8 cellular contexts compared by ENCODE assay signal in the genomic region with DNA sequence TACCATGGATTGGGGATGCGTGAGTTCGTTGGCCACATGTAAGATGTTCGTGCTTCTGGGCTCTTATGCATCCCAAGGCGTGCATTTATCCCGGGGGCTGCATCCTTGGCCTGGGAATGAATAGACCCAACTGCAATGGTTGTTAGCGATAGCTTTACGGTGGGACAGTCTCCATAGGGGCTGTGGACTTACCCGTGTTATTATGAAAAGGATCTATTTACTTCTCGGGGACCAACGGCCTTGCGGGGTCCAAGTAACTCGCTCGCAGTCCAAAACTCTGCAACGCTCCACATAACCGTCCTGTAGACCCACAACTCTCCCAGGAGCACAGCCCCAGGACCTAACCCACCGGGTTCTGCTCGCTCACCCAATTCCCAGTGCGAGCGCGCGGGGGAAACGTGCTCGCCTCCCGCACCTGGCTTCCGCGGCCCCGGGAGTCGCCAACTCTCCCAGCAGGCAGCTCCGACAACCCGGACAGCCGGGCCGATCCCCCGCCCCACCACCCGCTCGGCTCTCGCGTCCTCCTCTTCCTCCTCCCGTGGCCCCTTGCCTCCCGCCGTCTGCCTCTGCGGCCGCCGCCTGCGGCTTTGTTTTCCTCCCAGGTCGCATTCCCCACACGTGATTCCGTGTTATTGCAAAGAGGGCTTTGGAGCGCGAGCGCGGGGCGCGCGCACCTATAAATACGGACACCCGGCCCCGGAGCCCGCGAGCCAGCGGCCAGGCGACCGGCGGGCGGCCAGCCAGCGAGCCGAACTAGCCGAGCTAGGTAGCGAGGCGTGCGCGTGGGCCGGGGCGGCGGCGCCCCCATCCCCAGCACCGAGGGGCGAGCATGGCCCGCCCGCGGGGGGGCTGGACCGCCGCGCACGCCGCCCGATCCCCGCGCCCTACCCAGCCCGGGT. TPM values are rescaled to one million over a fixed set of nuclear protein-coding genes. Genes with fewer than 3 reads are reported as not detected.
DNase-seq lines count a peak whose midpoint lies in the region; ATAC-seq, FAIRE-seq and TF ChIP-seq lines count a peak whose summit lies in the region.

A gene with protein sequence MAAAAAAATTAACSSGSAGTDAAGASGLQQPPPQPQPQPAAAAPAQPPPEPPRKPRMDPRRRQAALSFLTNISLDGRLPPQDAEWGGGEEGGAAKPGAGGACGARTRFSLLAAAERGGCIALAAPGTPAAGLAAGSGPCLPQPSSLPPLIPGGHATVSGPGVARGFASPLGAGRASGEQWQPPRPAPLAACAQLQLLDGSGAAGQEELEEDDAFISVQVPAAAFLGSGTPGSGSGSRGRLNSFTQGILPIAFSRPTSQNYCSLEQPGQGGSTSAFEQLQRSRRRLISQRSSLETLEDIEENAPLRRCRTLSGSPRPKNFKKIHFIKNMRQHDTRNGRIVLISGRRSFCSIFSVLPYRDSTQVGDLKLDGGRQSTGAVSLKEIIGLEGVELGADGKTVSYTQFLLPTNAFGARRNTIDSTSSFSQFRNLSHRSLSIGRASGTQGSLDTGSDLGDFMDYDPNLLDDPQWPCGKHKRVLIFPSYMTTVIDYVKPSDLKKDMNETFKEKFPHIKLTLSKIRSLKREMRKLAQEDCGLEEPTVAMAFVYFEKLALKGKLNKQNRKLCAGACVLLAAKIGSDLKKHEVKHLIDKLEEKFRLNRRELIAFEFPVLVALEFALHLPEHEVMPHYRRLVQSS (plus strand): TSS at position 706 of the 899 bp plus-strand sequence. CDS start 278 bp downstream, outside the sequence.

- H3K4me1 ChIP-seq in HepG2 (ENCODE audit: insufficient read depth, low read length): peaks cover 65% of the 10 kb centered on the region

- H3K4me3 ChIP-seq in coronary artery: peak within 1 kb of the TSS; percentile 94
- peak within 1 kb of the TSS; percentile 68 to 91 (median 83) for H3K4me3 ChIP-seq in HepG2 (replicated peaks in 1 of 3; ENCODE audit: insufficient read depth in 1 of 3, low read depth in 2 of 3, low read length in 3 of 3)

- H3K9ac ChIP-seq in HepG2 (ENCODE audit: insufficient read depth, low read depth, low read length): peak within 1 kb of the TSS; percentile 86

- ATAC-seq in CD4-positive, alpha-beta T cell (ENCODE audit: poor library complexity): peak; percentile 8
- ATAC-seq in HepG2 (peak; percentile 33), HG02973 (IDR thresholded peaks at IDR 0.05; ENCODE audit: unreplicated experiment) (no peak)

- peak in 1 of 2 experiments; percentile 58; a peak in 2 of 4 replicates for TF ChIP-seq POLR2A in HepG2 (IDR thresholded peaks at IDR 0.05; ENCODE audit: insufficient read depth in 1 of 2, low read depth in 2 of 2, low read length in 2 of 2)

- TF ChIP-seq EP300 in HepG2 (IDR thresholded peaks at IDR 0.05; ENCODE audit: low read depth in 2 of 2, low read length in 2 of 2) (peak in 1 of 2 experiments; percentile 28; a peak in 1 of 4 replicates), HepG2 (CRISPR knock-in tag; IDR thresholded peaks at IDR 0.05; ENCODE audit: borderline replicate concordance) (0 out of 2 replicates have a peak, but pooled peaks have one; percentile 19)

- H3K79me2 ChIP-seq in HepG2 (ENCODE audit: insufficient read depth, low read length): peaks cover 45% of the 10 kb centered on the region

- no peaks in the 10 kb centered on the region for H3K9me3 ChIP-seq in CD4-positive, alpha-beta T cell (ENCODE audit: control insufficient read depth, low read length)
- no peaks in the 10 kb centered on the region for H3K9me3 ChIP-seq in HepG2 (ENCODE audit: low read length)

- CTCF ChIA-PET in CD4-positive, alpha-beta T cell (lab: Charles Lee): no interaction called here
- CTCF ChIA-PET in HepG2 (lab: Yijun Ruan, JAX; ENCODE audit: low intra/inter-chr PET ratio, low total read pairs): interaction anchor here (0.8 kb wide), 1 partner anchor 277 kb away, joined by 3 read pairs; no protein-coding TSS in a partner anchor

- H4K20me1 ChIP-seq in HepG2 (ENCODE audit: insufficient read depth, low read length): no peaks in the 10 kb centered on the region

- peak; percentile 53 for FAIRE-seq in GM19239 (lab: Jason Lieb, UNC)
- no peak for FAIRE-seq in HepG2 (lab: Jason Lieb, UNC)

- no peaks in the 10 kb centered on the region for H3K9me3 Mint-ChIP-seq in CD4-positive, alpha-beta T cell
- no peaks in the 10 kb centered on the region for H3K9me3 Mint-ChIP-seq in T-helper 2 cell treated with Interferon-gamma antibody and Interleukin-4, amounts not matched to agents 5 μg/mL and 100 μg/mL, for 36 hours

- peaks cover 44% of the 10 kb centered on the region for H3K27me3 ChIP-seq in CD4-positive, alpha-beta T cell (ENCODE audit: control insufficient read depth, insufficient read depth, low read length)
- no peaks in the 10 kb centered on the region; a peak in 1 of 5 replicates for H3K27me3 ChIP-seq in HepG2 (ENCODE audit: control insufficient read depth in 1 of 2, insufficient read depth in 2 of 2, low read length in 2 of 2)

- TSS peak; percentile 84 for BruUV-seq in HepG2 (replicated peaks; lab: Mats Ljungman, UMichigan)

- DNase-seq in CD4-positive, alpha-beta T cell: peak in 3 of 10 experiments; percentile 13 to 38 (median 16)
- DNase-seq in GM19239 (ENCODE audit: insufficient read length, low spot score): peak; percentile 43
- peak; percentile 74 for DNase-seq in KBM-7
- DNase-seq in T-helper 2 cell treated with Interferon-gamma antibody and Interleukin-4, amounts not matched to agents 5 μg/mL and 100 μg/mL, for 36 hours (ENCODE audit: low spot score): peak; percentile 36
- no peak for DNase-seq in coronary artery (ENCODE audit: low spot score)
- DNase-seq in HepG2 (ENCODE audit: low spot score): peak; percentile 74
- DNase-seq in stimulated activated CD4-positive, alpha-beta T cell treated with anti-CD3 and anti-CD28 coated beads, Interleukin-4, amount 100 ng/mL, for 24 hours: peak; percentile 17

- WGBS in HepG2 (ENCODE audit: low lambda C conversion rate): under 1% methylated on average over 33 of the region's 89 CpGs

- peak within 1 kb of the TSS; percentile 80 for H3K4me3 Mint-ChIP-seq in CD4-positive, alpha-beta T cell
- H3K4me3 Mint-ChIP-seq in T-helper 2 cell treated with Interferon-gamma antibody and Interleukin-4, amounts not matched to agents 5 μg/mL and 100 μg/mL, for 36 hours: peak within 1 kb of the TSS; percentile 85

- H3K36me3 Mint-ChIP-seq in CD4-positive, alpha-beta T cell (ENCODE audit: low read depth): no peaks in the 10 kb centered on the region
- H3K36me3 Mint-ChIP-seq in T-helper 2 cell treated with Interferon-gamma antibody and Interleukin-4, amounts not matched to agents 5 μg/mL and 100 μg/mL, for 36 hours (ENCODE audit: low read depth): peaks cover 12% of the 10 kb centered on the region

- no peak within 1 kb of the TSS for H3K27ac ChIP-seq in CD4-positive, alpha-beta T cell (ENCODE audit: low read depth, low read length)
- peak within 1 kb of the TSS; percentile 69 to 96 for H3K27ac ChIP-seq in coronary artery
- H3K27ac ChIP-seq in HepG2 (ENCODE audit: extremely low read length, insufficient read depth, low read length): peak within 1 kb of the TSS; percentile 86

- TF ChIP-seq CTCF in CD4-positive, alpha-beta T cell (IDR thresholded peaks at IDR 0.05): no peak
- TF ChIP-seq CTCF in coronary artery (IDR thresholded peaks at IDR 0.05) (no peak), HepG2 (CRISPR knock-in tag; IDR thresholded peaks at IDR 0.05) (no peak)

- POLR2A ChIA-PET in CD4-positive, alpha-beta T cell (lab: Charles Lee): interaction anchor here (1.3 kb wide), 1 partner anchor 85 kb away, joined by 4 read pairs; no protein-coding TSS in a partner anchor
- POLR2A ChIA-PET in HepG2 (lab: Yijun Ruan, JAX): interaction anchor here (0.7 to 3.0 kb wide), 21 partner anchors 8 to 368 kb away, joined by 3 to 17 read pairs (median 5); a partner anchor contains a TSS

- peaks cover 23% of the 10 kb centered on the region for H3K4me1 Mint-ChIP-seq in CD4-positive, alpha-beta T cell (ENCODE audit: low read depth)
- peaks cover 36% of the 10 kb centered on the region for H3K4me1 Mint-ChIP-seq in T-helper 2 cell treated with Interferon-gamma antibody and Interleukin-4, amounts not matched to agents 5 μg/mL and 100 μg/mL, for 36 hours (ENCODE audit: low read depth)

- no peak within 1 kb of the TSS for H3K27ac Mint-ChIP-seq in CD4-positive, alpha-beta T cell
- H3K27ac Mint-ChIP-seq in T-helper 2 cell treated with Interferon-gamma antibody and Interleukin-4, amounts not matched to agents 5 μg/mL and 100 μg/mL, for 36 hours: peak within 1 kb of the TSS; percentile 56

- TF ChIP-seq RAD21 in HepG2 (CRISPR knock-in tag; IDR thresholded peaks at IDR 0.05): peak; percentile 15; the same call in 1 of the 2 replicates

- peaks cover 61% of the 10 kb centered on the region for H3K27me3 Mint-ChIP-seq in CD4-positive, alpha-beta T cell
- peaks cover 13% of the 10 kb centered on the region for H3K27me3 Mint-ChIP-seq in T-helper 2 cell treated with Interferon-gamma antibody and Interleukin-4, amounts not matched to agents 5 μg/mL and 100 μg/mL, for 36 hours (ENCODE audit: low read depth)

- no peaks in the 10 kb centered on the region for H3K36me3 ChIP-seq in HepG2 (replicated peaks in 1 of 2; ENCODE audit: control insufficient read depth in 1 of 2, insufficient read depth in 2 of 2, low read length in 2 of 2)

- H2AFZ ChIP-seq in HepG2 (ENCODE audit: low read length): no peak within 1 kb of the TSS

- in situ Hi-C loops in KBM-7 (cut with MboI; ENCODE audit: low pct_unique_long_range_greater_than_20kb, low sequenced_read_pairs): loop anchor here (25.0 kb wide), 1 partner anchor 227 kb away; no protein-coding TSS in a partner anchor
- in situ Hi-C loops in HepG2 (cut with HindIII; ENCODE audit: extremely low pct_ligation_motif_present, low pct_unique_long_range_greater_than_20kb): loop anchor here (10.0 kb wide), 1 partner anchor 240 kb away; no protein-coding TSS in a partner anchor

- intact Hi-C loops in CD4-positive, alpha-beta T cell (cut with DNase I, micrococcal nuclease): loop anchor here (5.0 to 10.0 kb wide), 9 partner anchors 60 to 677 kb away; a partner anchor contains a TSS
- intact Hi-C loops in HepG2 (cut with micrococcal nuclease; ENCODE audit: unreplicated experiment): loop anchor here (5.0 kb wide), 1 partner anchor 52 kb away; no protein-coding TSS in a partner anchor

- H3K4me2 ChIP-seq in HepG2 (ENCODE audit: low read depth, low read length): peak within 1 kb of the TSS; percentile 100

RNA-seq across cellular contexts. Expression of the gene that starts here (rescaled TPM):
- not detected for total RNA-seq in CD4-positive, alpha-beta T cell
- total RNA-seq in HepG2 (2016; rRNA removed; fragmentation: Illumina TruSeq; extraction: Trizol): 25.8 and 32.4 TPM in 2 replicates
- total RNA-seq in HepG2 (2016; cell fraction: cytosol; rRNA removed; fragmentation: Illumina TruSeq; extraction: Trizol; ENCODE audit: low read depth): 7.2 and 8.8 TPM in 2 replicates
- 24.2 and 25.8 TPM in 2 replicates for total RNA-seq in HepG2 (2016; cell fraction: insoluble cytoplasmic fraction; rRNA removed; fragmentation: Illumina TruSeq; extraction: Trizol)
- total RNA-seq in HepG2 (2016; cell fraction: membrane; rRNA removed; fragmentation: Illumina TruSeq; extraction: Trizol): 31.6 and 31.8 TPM in 2 replicates
- 23.4 and 24.3 TPM in 2 replicates for total RNA-seq in HepG2 (2016; cell fraction: nucleus; rRNA removed; fragmentation: Illumina TruSeq; extraction: Trizol)
- polyA plus RNA-seq in HepG2 (2011; rRNA removed): 14.7 and 15.5 TPM in 2 replicates
- polyA plus RNA-seq in HepG2 (2011; cell fraction: cytosol; rRNA removed): 11.3 and 13.8 TPM in 2 replicates
- 13.3 and 13.6 TPM in 2 replicates for polyA plus RNA-seq in HepG2 (2011; cell fraction: nucleus; rRNA removed)
- 21.4 and 30.0 TPM in 2 replicates for polyA plus RNA-seq in HepG2 (2012)
- 8.1 and 10.3 TPM in 2 replicates for polyA plus RNA-seq in HepG2 (2016; cell fraction: cytosol; fragmentation: Illumina TruSeq; extraction: Trizol; ENCODE audit: low read depth)
- 31.8 and 42.4 TPM in 2 replicates for polyA plus RNA-seq in HepG2 (2016; cell fraction: insoluble cytoplasmic fraction; fragmentation: Illumina TruSeq; extraction: Trizol; ENCODE audit: low read depth)
- polyA plus RNA-seq in HepG2 (2016; cell fraction: membrane; fragmentation: Illumina TruSeq; extraction: Trizol; ENCODE audit: low read depth): 27.2 and 29.8 TPM in 2 replicates
- polyA plus RNA-seq in HepG2 (2016; cell fraction: nucleus; fragmentation: Illumina TruSeq; extraction: Trizol; ENCODE audit: insufficient read depth, low read depth): 28.1 and 31.7 TPM in 2 replicates
- polyA minus RNA-seq in HepG2 (2011; rRNA and poly(A)+ RNA removed; ENCODE audit: low replicate concordance): 12.7 and 15.8 TPM in 2 replicates
- polyA minus RNA-seq in HepG2 (2011; cell fraction: cytosol; rRNA and poly(A)+ RNA removed): 12.3 and 13.9 TPM in 2 replicates
- 26.8 and 35.3 TPM in 2 replicates for polyA minus RNA-seq in HepG2 (2011; cell fraction: nucleus; rRNA and poly(A)+ RNA removed)

Comparison
In these comparisons a context has a peak if more than half of its experiments do, and no peak if none do; other contexts are left out.
1. RNA of the gene that starts here (total RNA-seq): 7.2 to 32.4 TPM in HepG2; not detected in CD4-positive, alpha-beta T cell; every median in the first group is over 4 times any median in the second.
2. Peak in ATAC-seq in CD4-positive, alpha-beta T cell; RNA of the gene not detected or under 1 TPM.